1 cellular context compared by ENCODE assay signal in genomic region chr9:133703571-133704399, GRCh38.
TF ChIP-seq lines count a peak whose summit lies in the region.

No MANE protein-coding gene starts in this region.

TF ChIP-seq in HepG2, 621 proteins besides CTCF, POLR2A, EP300 and RAD21:
- no peak for TF ChIP-seq ZNF609 (CRISPR knock-in tag; IDR thresholded peaks at IDR 0.05; ENCODE audit: borderline replicate concordance)
- no peak for TF ChIP-seq IKZF5 (CRISPR knock-in tag; IDR thresholded peaks at IDR 0.05)
- TF ChIP-seq NR1H2 (CRISPR knock-in tag; IDR thresholded peaks at IDR 0.05; ENCODE audit: borderline replicate concordance, low read depth): no peak
- no peak for TF ChIP-seq ZNF17 (CRISPR knock-in tag; IDR thresholded peaks at IDR 0.05)
- TF ChIP-seq ZKSCAN1 (IDR thresholded peaks at IDR 0.05; ENCODE audit: low read length): no peak
- TF ChIP-seq ZNF136 (CRISPR knock-in tag; IDR thresholded peaks at IDR 0.05; ENCODE audit: low read depth): no peak
- no peak for TF ChIP-seq NFE2L1 (CRISPR knock-in tag; IDR thresholded peaks at IDR 0.05; ENCODE audit: borderline replicate concordance)
- TF ChIP-seq ZFP1 (CRISPR knock-in tag; IDR thresholded peaks at IDR 0.05): no peak
- no peak for TF ChIP-seq NCOA5 (CRISPR knock-in tag; IDR thresholded peaks at IDR 0.05)
- TF ChIP-seq MAF1 (CRISPR knock-in tag; IDR thresholded peaks at IDR 0.05; ENCODE audit: borderline replicate concordance): no peak
- no peak for TF ChIP-seq PITX1 (CRISPR knock-in tag; IDR thresholded peaks at IDR 0.05)
- no peak for TF ChIP-seq ZNF761 (CRISPR knock-in tag; conservative IDR thresholded peaks at IDR 0.05)
- no peak for TF ChIP-seq ZNF710 (CRISPR knock-in tag; IDR thresholded peaks at IDR 0.05; ENCODE audit: borderline replicate concordance)
- no peak for TF ChIP-seq ZNF713 (CRISPR knock-in tag; IDR thresholded peaks at IDR 0.05)
- no peak for TF ChIP-seq PREB (CRISPR knock-in tag; IDR thresholded peaks at IDR 0.05)
